ENCODE assay signal across 9 cellular contexts in the genomic region with DNA sequence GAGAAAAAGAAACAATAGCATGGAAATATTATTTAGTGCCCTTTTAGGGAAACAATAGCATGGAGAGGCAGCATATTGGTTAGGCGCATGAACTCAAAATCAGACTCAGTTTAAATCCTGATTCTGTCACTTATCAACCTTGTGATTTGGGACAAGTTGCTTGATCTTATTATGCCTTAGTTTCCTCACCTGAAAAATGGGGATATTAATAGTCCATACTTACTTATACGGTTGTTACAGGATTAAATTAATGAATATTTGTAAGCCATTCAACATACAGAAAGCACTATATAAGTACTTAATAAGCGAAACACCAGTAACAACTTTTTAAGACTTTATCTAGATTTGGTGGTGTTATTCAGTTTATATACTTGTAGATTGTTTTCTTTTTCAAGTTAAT. TPM values are rescaled to one million over a fixed set of nuclear protein-coding genes. Genes with fewer than 3 reads are reported as not detected.
A peak's percentile ranks its signal among the peaks of the same experiment; 100 is the strongest.
DNase-seq lines count a peak whose midpoint lies in the region; ATAC-seq and TF ChIP-seq lines count a peak whose summit lies in the region.
"Had no signal": no experiment of that assay in that cellular context is flagged by ENCODE, and none has a peak within 500 bp of the region (broad histone marks: within the 10 kb centered on the region; RNA-seq: fewer than 3 reads in every experiment).

No MANE protein-coding gene starts in this region.

- H3K9ac ChIP-seq in Loucy (ENCODE audit: low read depth, low read length, poor library complexity, severe bottlenecking) (peak overlapping the region; percentile 83), duodenal mucosa (ENCODE audit: low read depth in 1 of 2, low read length in 2 of 2) (no peak overlapping the region), neural progenitor cell (no peak overlapping the region)

- H3K36me3 ChIP-seq in CD8-positive, alpha-beta T cell (ENCODE audit: insufficient read depth, low read length), result no peaks in the 10 kb centered on the region
- no peaks in the 10 kb centered on the region for H3K36me3 ChIP-seq in Loucy (ENCODE audit: insufficient read depth, low read length)
- H3K36me3 ChIP-seq in duodenal mucosa (ENCODE audit: control insufficient read depth in 1 of 2, insufficient read depth in 2 of 2, low read length in 2 of 2), result peaks cover 0 to 6% of the 10 kb centered on the region in 2 donors
- H3K36me3 ChIP-seq in neural progenitor cell, result peaks cover 7% of the 10 kb centered on the region

- no peaks in the 10 kb centered on the region for H3K9me3 Mint-ChIP-seq in CD8-positive, alpha-beta T cell
- H3K9me3 Mint-ChIP-seq in neural progenitor cell, result peaks cover 20% of the 10 kb centered on the region

- POLR2A ChIA-PET in CD8-positive, alpha-beta T cell (lab: Charles Lee), result interaction anchor here (1.7 to 2.7 kb wide), 2 partner anchors 17 to 96 kb away, joined by 4 to 19 read pairs; no protein-coding TSS in a partner anchor

- DNase-seq in CD8-positive, alpha-beta T cell, result no peak
- no peak for DNase-seq in neural progenitor cell (ENCODE audit: low spot score)
- DNase-seq in NCI-H2081 (lab: John Stamatoyannopoulos, UW), result no peak
- DNase-seq in GM13977 (ENCODE audit: low spot score), result no peak
- DNase-seq in RPMI8226, result no peak
- DNase-seq: stimulated activated naive CD4-positive, alpha-beta T cell treated with Interleukin-2 at 50 U/mL for 16 hours had no signal

- peaks cover 21% of the 10 kb centered on the region for H3K4me1 ChIP-seq in CD8-positive, alpha-beta T cell (ENCODE audit: insufficient read depth, low read length)
- H3K4me1 ChIP-seq in Loucy (ENCODE audit: insufficient read depth, low read length, poor library complexity, severe bottlenecking) (peaks cover 34% of the 10 kb centered on the region), duodenal mucosa (ENCODE audit: control insufficient read depth in 1 of 2, insufficient read depth in 2 of 2, low read length in 2 of 2) (peaks cover 14 to 21% of the 10 kb centered on the region in 2 donors), neural progenitor cell (peaks cover 62% of the 10 kb centered on the region)

- H2AFZ ChIP-seq in Loucy (ENCODE audit: low read length) (no peak overlapping the region), neural progenitor cell (replicated peaks) (no peak overlapping the region)

- no peaks in the 10 kb centered on the region for H3K9me2 ChIP-seq in Loucy (replicated peaks; ENCODE audit: low read depth, low read length)

- peak overlapping the region; percentile 85 for H3K4me2 ChIP-seq in Loucy (ENCODE audit: low read depth, low read length, poor library complexity, severe bottlenecking)
- peak overlapping the region; percentile 84 for H3K4me2 ChIP-seq in neural progenitor cell

- no peak for ATAC-seq in CD8-positive, alpha-beta T cell
- ATAC-seq in GM18502 (IDR thresholded peaks at IDR 0.05; ENCODE audit: poor library complexity, unreplicated experiment), result no peak

- CTCF ChIA-PET in CD8-positive, alpha-beta T cell (lab: Charles Lee), result interaction anchor here (1.8 kb wide), 1 partner anchor 9 kb away, joined by 7 read pairs; no protein-coding TSS in a partner anchor

- no peak overlapping the region for H3K27ac Mint-ChIP-seq in CD8-positive, alpha-beta T cell
- no peak overlapping the region for H3K27ac Mint-ChIP-seq in neural progenitor cell

- intact Hi-C loops in CD8-positive, alpha-beta T cell (cut with DNase I, micrococcal nuclease), result loop anchor here (5.0 to 10.0 kb wide), 3 partner anchors 415 to 1102 kb away; a partner anchor contains a TSS

- H3K27ac ChIP-seq in CD8-positive, alpha-beta T cell (ENCODE audit: low read depth, low read length), result no peak overlapping the region
- no peak overlapping the region for H3K27ac ChIP-seq in duodenal mucosa (ENCODE audit: low read depth, low read length)
- H3K27ac ChIP-seq in neural progenitor cell, result no peak overlapping the region

- TF ChIP-seq CTCF in CD8-positive, alpha-beta T cell (IDR thresholded peaks at IDR 0.05), result no peak
- no peak for TF ChIP-seq CTCF in Loucy (conservative IDR thresholded peaks at IDR 0.05; ENCODE audit: low read length)
- TF ChIP-seq CTCF in neural progenitor cell (IDR thresholded peaks at IDR 0.05), result no peak
- TF ChIP-seq CTCF in GM13977 (IDR thresholded peaks at IDR 0.05; ENCODE audit: extremely low read depth, insufficient read depth, missing control alignments), result no peak

- H3K4me3 Mint-ChIP-seq in CD8-positive, alpha-beta T cell, result peak overlapping the region; percentile 98
- peak overlapping the region; percentile 97 for H3K4me3 Mint-ChIP-seq in neural progenitor cell

- peaks cover 55% of the 10 kb centered on the region for H3K4me1 Mint-ChIP-seq in CD8-positive, alpha-beta T cell (ENCODE audit: low read depth)
- peaks cover 29% of the 10 kb centered on the region for H3K4me1 Mint-ChIP-seq in neural progenitor cell

- H3K27me3 Mint-ChIP-seq in CD8-positive, alpha-beta T cell (ENCODE audit: low read depth), result peaks cover 9% of the 10 kb centered on the region
- H3K27me3 Mint-ChIP-seq in neural progenitor cell (ENCODE audit: insufficient read depth, low read depth), result no peaks in the 10 kb centered on the region

- no peaks in the 10 kb centered on the region for H4K20me1 ChIP-seq in Loucy (ENCODE audit: insufficient read depth, low read length, poor library complexity, severe bottlenecking)
- H4K20me1 ChIP-seq in neural progenitor cell (ENCODE audit: low read depth), result no peaks in the 10 kb centered on the region

- peaks cover 34% of the 10 kb centered on the region for H3K36me3 Mint-ChIP-seq in CD8-positive, alpha-beta T cell
- peaks cover 20% of the 10 kb centered on the region for H3K36me3 Mint-ChIP-seq in neural progenitor cell

- H3F3A ChIP-seq in Loucy (ENCODE audit: low read depth) (no peaks in the 10 kb centered on the region), neural progenitor cell (ENCODE audit: low read depth) (peaks cover 29% of the 10 kb centered on the region)

- no peaks in the 10 kb centered on the region for H3K27me3 ChIP-seq in CD8-positive, alpha-beta T cell (ENCODE audit: insufficient read depth, low read length)
- H3K27me3 ChIP-seq in Loucy (ENCODE audit: insufficient read depth, low read length, poor library complexity, severe bottlenecking) (no peaks in the 10 kb centered on the region), duodenal mucosa (ENCODE audit: control insufficient read depth in 1 of 2, insufficient read depth in 2 of 2, low read length in 2 of 2) (peaks cover 0 to 4% of the 10 kb centered on the region in 2 donors), neural progenitor cell (no peaks in the 10 kb centered on the region)

- in situ Hi-C loops in GM13977 (cut with MboI; ENCODE audit: low pct_unique_long_range_greater_than_20kb, low sequenced_read_pairs, unreplicated experiment), result no loop called here

- H3K79me2 ChIP-seq in Loucy (ENCODE audit: insufficient read depth, low read length) (peaks cover 30% of the 10 kb centered on the region), neural progenitor cell (ENCODE audit: low read depth) (peaks cover 26% of the 10 kb centered on the region)

- peak overlapping the region; percentile 86 for H3K4me3 ChIP-seq in CD8-positive, alpha-beta T cell (ENCODE audit: low read depth, low read length)
- H3K4me3 ChIP-seq in Loucy (ENCODE audit: low read length, poor library complexity, severe bottlenecking) (peak overlapping the region; percentile 93), duodenal mucosa (ENCODE audit: low read depth in 1 of 2, low read length in 2 of 2) (peak overlapping the region; percentile 93 to 97), neural progenitor cell (peak overlapping the region; percentile 60)

- no peaks in the 10 kb centered on the region for H3K9me3 ChIP-seq in CD8-positive, alpha-beta T cell (ENCODE audit: low read length)
- no peaks in the 10 kb centered on the region for H3K9me3 ChIP-seq in Loucy (ENCODE audit: insufficient read depth, low read depth, low read length)
- H3K9me3 ChIP-seq in duodenal mucosa (ENCODE audit: control insufficient read depth in 1 of 2, low read length in 2 of 2), result no peaks in the 10 kb centered on the region
- H3K9me3 ChIP-seq in neural progenitor cell (ENCODE audit: low read depth), result no peaks in the 10 kb centered on the region

RNA-seq across cellular contexts. Expression of a gene that starts 1.2 kb away (rescaled TPM):
- 10 to 100 TPM; 14.8 to 15.9 TPM for total RNA-seq in CD8-positive, alpha-beta T cell
- 52.6 and 72.3 TPM in 2 replicates for total RNA-seq in neural progenitor cell (ENCODE audit: low replicate concordance)

RNA-seq across cellular contexts. Expression of a gene that starts 15.2 kb away (rescaled TPM):
- under 1 TPM; 0.31 to 0.38 TPM for total RNA-seq in CD8-positive, alpha-beta T cell
- 11.6 and 12.7 TPM in 2 replicates for total RNA-seq in neural progenitor cell (ENCODE audit: low replicate concordance)
